Comparison of ENCODE assay signal across 18 cellular contexts in genomic region chr15:62457100-62457499, GRCh38.
A peak's percentile ranks its signal among the peaks of the same experiment; 100 is the strongest.
DNase-seq lines count a peak whose midpoint lies in the region; ATAC-seq and TF ChIP-seq lines count a peak whose summit lies in the region.
"Had no signal": no experiment of that assay in that cellular context is flagged by ENCODE, and none has a peak within 500 bp of the region (broad histone marks: within the 10 kb centered on the region; RNA-seq: fewer than 3 reads in every experiment).

No MANE protein-coding gene starts in this region.

- peak overlapping the region in 1 of 2 experiments; percentile 51; a peak in 1 of 4 replicates for H4K8ac ChIP-seq in IMR-90 (ENCODE audit: low read depth in 2 of 2, low read length in 2 of 2)

- no CpG with 5 or more reads among the region's 6 CpGs for WGBS in IMR-90 (ENCODE audit: extremely low coverage in 2 of 2, insufficient read length in 1 of 2), 2 experiments
- WGBS in right cardiac atrium: 68% methylated on average over 6 of the region's 6 CpGs

- no peak for TF ChIP-seq RAD21 in IMR-90 (IDR thresholded peaks at IDR 0.05; ENCODE audit: low read length)

- H3K9me3 Mint-ChIP-seq in brain: peaks cover 0 to 6% (median 0%) of the 10 kb centered on the region in 5 experiments
- H3K9me3 Mint-ChIP-seq: endodermal cell; naive thymus-derived CD8-positive, alpha-beta T cell had no signal

- DNase-seq in IMR-90 (no peak), right cardiac atrium (no peak), Ammon's horn (ENCODE audit: low spot score) (no peak), dedifferentiated amniotic fluid mesenchymal stem cell (ENCODE audit: extremely low spot score) (no peak)
- DNase-seq: activated gamma-delta T cell treated with Interleukin-2 at 50 U/mL for 16 hours; endodermal cell; hippocampal formation; islet precursor cell; KBM-7; naive thymus-derived CD8-positive, alpha-beta T cell; NCI-H2029 treated with DMSO at 0.1 percent for 48 hours; NCI-H510A treated with DMSO at 0.1 percent for 48 hours; posterior cingulate gyrus; spleen; testis had no signal

- H3K18ac ChIP-seq in IMR-90 (ENCODE audit: low read depth, low read length): no peak overlapping the region

- H4K91ac ChIP-seq in IMR-90 (ENCODE audit: insufficient read depth, low read depth, low read length): peak overlapping the region; percentile 45; the same call in 1 of the 2 replicates

- no peaks in the 10 kb centered on the region for H4K20me1 ChIP-seq in IMR-90 (ENCODE audit: insufficient read depth, low read length)

- H3K36me3 ChIP-seq in IMR-90 (ENCODE audit: control insufficient read depth, insufficient read depth, low read length) (no peaks in the 10 kb centered on the region), skeletal muscle tissue (ENCODE audit: control insufficient read depth in 3 of 3, insufficient read depth in 3 of 3, low read length in 3 of 3) (no peaks in the 10 kb centered on the region)
- H3K36me3 ChIP-seq: spleen had no signal

- peak overlapping the region; percentile 44 for H2AK9ac ChIP-seq in IMR-90 (replicated peaks; ENCODE audit: low read depth, low read length, poor library complexity)

- peak overlapping the region; percentile 83 for H2BK120ac ChIP-seq in IMR-90 (ENCODE audit: low read depth, low read length)

- H2AFZ ChIP-seq in IMR-90 (replicated peaks; ENCODE audit: low read length, poor library complexity): no peak overlapping the region

- no peak overlapping the region for H3K4me3 Mint-ChIP-seq in brain
- H3K4me3 Mint-ChIP-seq: endodermal cell; naive thymus-derived CD8-positive, alpha-beta T cell had no signal

- no peak overlapping the region for H3K23ac ChIP-seq in IMR-90 (ENCODE audit: low read depth, low read length)

- H3K27me3 ChIP-seq in IMR-90 (ENCODE audit: control insufficient read depth, insufficient read depth, low read length): no peaks in the 10 kb centered on the region
- no peaks in the 10 kb centered on the region for H3K27me3 ChIP-seq in right cardiac atrium (ENCODE audit: control insufficient read depth, insufficient read depth)
- no peaks in the 10 kb centered on the region for H3K27me3 ChIP-seq in skeletal muscle tissue (ENCODE audit: control insufficient read depth in 3 of 3, insufficient read depth in 3 of 3, low read length in 3 of 3)
- H3K27me3 ChIP-seq: spleen, testis had no signal

- no TSS peak for BruUV-seq in IMR-90 (replicated peaks; lab: Mats Ljungman, UMichigan)

- peak overlapping the region; percentile 57 for H3K14ac ChIP-seq in IMR-90 (replicated peaks; ENCODE audit: low read depth, low read length)

- peak overlapping the region; percentile 75 for H2AK5ac ChIP-seq in IMR-90 (ENCODE audit: low read depth, low read length)

- TF ChIP-seq POLR2A in IMR-90 (IDR thresholded peaks at IDR 0.05; ENCODE audit: low read depth, low read length) (no peak), GM18505 (IDR thresholded peaks at IDR 0.05; ENCODE audit: borderline replicate concordance, extremely low read depth, insufficient read depth, insufficient read length) (no peak)

- dilution Hi-C loops in IMR-90 (cut with HindIII; ENCODE audit: low sequenced_read_pairs, unreplicated experiment): no loop called here

- in situ Hi-C loops in IMR-90 (cut with MboI; ENCODE audit: low sequenced_read_pairs): no loop called here

- H3K9me3 ChIP-seq in IMR-90 (ENCODE audit: control insufficient read depth, insufficient read depth, low read length) (no peaks in the 10 kb centered on the region), right cardiac atrium (ENCODE audit: control insufficient read depth, low read length) (no peaks in the 10 kb centered on the region), skeletal muscle tissue (ENCODE audit: control insufficient read depth in 3 of 3, low read length in 3 of 3) (no peaks in the 10 kb centered on the region)
- H3K9me3 ChIP-seq: spleen, testis had no signal

- H3K36me3 Mint-ChIP-seq in brain: no peaks in the 10 kb centered on the region
- H3K36me3 Mint-ChIP-seq: naive thymus-derived CD8-positive, alpha-beta T cell had no signal

- H3K79me1 ChIP-seq in IMR-90 (ENCODE audit: low read depth in 1 of 2, low read length in 2 of 2): peaks cover 0 to 53% of the 10 kb centered on the region in 2 experiments; a peak in 2 of 4 replicates

- H3K4me1 ChIP-seq in IMR-90 (ENCODE audit: control insufficient read depth, insufficient read depth, low read length) (peaks cover 40% of the 10 kb centered on the region), right cardiac atrium (ENCODE audit: control insufficient read depth, insufficient read depth, low read length) (peaks cover 33% of the 10 kb centered on the region), skeletal muscle tissue (ENCODE audit: control insufficient read depth in 3 of 3, insufficient read depth in 3 of 3, low read length in 3 of 3) (peaks cover 57 to 72% (median 57%) of the 10 kb centered on the region in 3 donors)
- H3K4me1 ChIP-seq: spleen, testis had no signal

- H3K4ac ChIP-seq in IMR-90 (ENCODE audit: low read depth, low read length): peak overlapping the region; percentile 58

- H2BK20ac ChIP-seq in IMR-90 (ENCODE audit: low read depth, low read length): peak overlapping the region; percentile 75

- peak overlapping the region; percentile 8; the same call in 2 of the 3 replicates for H2BK15ac ChIP-seq in IMR-90 (ENCODE audit: low read depth, low read length)

- H3K4me3 ChIP-seq in IMR-90 (ENCODE audit: insufficient read depth, low read depth, low read length) (no peak overlapping the region), right cardiac atrium (ENCODE audit: low read length) (no peak overlapping the region), skeletal muscle tissue (ENCODE audit: low read length in 3 of 3) (peak overlapping the region in 2 of 3 donors; percentile 2 to 22)
- H3K4me3 ChIP-seq: spleen, testis had no signal

- H3K27ac ChIP-seq in IMR-90 (ENCODE audit: insufficient read depth, low read length) (no peak overlapping the region), right cardiac atrium (ENCODE audit: low read length) (peak overlapping the region; percentile 99), skeletal muscle tissue (ENCODE audit: low read depth, low read length) (peak overlapping the region; percentile 83)
- H3K27ac ChIP-seq: spleen, testis had no signal

- H3K9me1 ChIP-seq in IMR-90 (ENCODE audit: insufficient read depth, low read length): peaks cover 28% of the 10 kb centered on the region

- H3K4me1 Mint-ChIP-seq in brain: peaks cover 61% of the 10 kb centered on the region

- H3K27ac Mint-ChIP-seq in brain: peak overlapping the region; percentile 5 to 91 (median 79)
- H3K27ac Mint-ChIP-seq: endodermal cell had no signal

- H4K5ac ChIP-seq in IMR-90 (ENCODE audit: low read depth, low read length): no peak overlapping the region; the same call in none of the 2 replicates

- CTCF ChIA-PET in IMR-90 (lab: Yijun Ruan, JAX): no interaction called here

- ATAC-seq in IMR-90 (ENCODE audit: low read depth) (no peak), right cardiac atrium (no peak), GM18505 (IDR thresholded peaks at IDR 0.05; ENCODE audit: unreplicated experiment) (no peak)
- ATAC-seq: naive thymus-derived CD8-positive, alpha-beta T cell had no signal

- H3K9ac ChIP-seq in IMR-90 (ENCODE audit: low read depth, low read length): no peak overlapping the region
- peak overlapping the region in 2 of 3 donors; percentile 39 to 42 for H3K9ac ChIP-seq in skeletal muscle tissue (ENCODE audit: low read depth in 1 of 3, low read length in 3 of 3)

- H3K27me3 Mint-ChIP-seq in brain: peaks cover 4% of the 10 kb centered on the region

- no peak overlapping the region for H3K56ac ChIP-seq in IMR-90 (ENCODE audit: extremely low read depth, insufficient read depth, low read length)

- POLR2A ChIA-PET in IMR-90 (lab: Charles Lee; ENCODE audit: unreplicated experiment): no interaction called here

- no peak overlapping the region for H2BK5ac ChIP-seq in IMR-90 (ENCODE audit: low read depth, low read length, poor library complexity, severe bottlenecking)

- no peak overlapping the region for H3K4me2 ChIP-seq in IMR-90 (ENCODE audit: low read depth, low read length)

- no peak for TF ChIP-seq CTCF in IMR-90 (conservative IDR thresholded peaks at IDR 0.05; ENCODE audit: low read depth, low read length)
- no peak for TF ChIP-seq CTCF in brain (conservative IDR thresholded peaks at IDR 0.05)

- intact Hi-C loops in IMR-90 (cut with micrococcal nuclease) (no loop called here), right cardiac atrium (cut with DNase I) (loop anchor here in 2 of 4 donors (10.0 kb wide), 1 partner anchor 62 kb away; the partner anchor contains the start of gene TLN2 (in 2 of the 2))

TF ChIP-seq in IMR-90, 13 proteins besides CTCF, POLR2A, EP300 and RAD21:
- TF ChIP-seq ELK1 (IDR thresholded peaks at IDR 0.05; ENCODE audit: borderline replicate concordance, low read depth, low read length) (no peak), NFE2L2 (IDR thresholded peaks at IDR 0.05; ENCODE audit: low read depth, low read length) (no peak), MAFK (IDR thresholded peaks at IDR 0.05; ENCODE audit: low read depth, low read length) (no peak), RFX5 (IDR thresholded peaks at IDR 0.05; ENCODE audit: low read depth, low read length) (no peak), USF2 (IDR thresholded peaks at IDR 0.05; ENCODE audit: low read depth, low read length) (no peak), RCOR1 (IDR thresholded peaks at IDR 0.05; ENCODE audit: insufficient replicate concordance, low read length) (no peak), SMC3 (IDR thresholded peaks at IDR 0.05; ENCODE audit: low read depth, low read length) (no peak)
TF ChIP-seq in IMR-90: peak in this region for 0.

Comparison
In these comparisons a context has a peak if more than half of its experiments do, and no peak if none do; other contexts are left out.
1. H3K4me3 ChIP-seq: peak in skeletal muscle tissue (2 of 3); none in IMR-90 (single experiment) and right cardiac atrium (single experiment).